ENCODE assay signal across 34 cellular contexts in genomic region chr11:112856133-112856532, GRCh38.
"Had no signal": no experiment of that assay in that cellular context is flagged by ENCODE, and none has a peak within 500 bp of the region (broad histone marks: within the 10 kb centered on the region; RNA-seq: fewer than 3 reads in every experiment).

No MANE protein-coding gene starts in this region.

- ATAC-seq: activated CD4-positive, alpha-beta T cell treated with anti-CD3 and anti-CD28 coated beads for 36 hours; activated CD4-positive, CD25-positive, alpha-beta regulatory T cell treated with anti-CD3 and anti-CD28 coated beads, Interleukin-2, amount 50 U/mL, for 24 hours; activated CD8-positive, alpha-beta memory T cell treated with anti-CD3 and anti-CD28 coated beads, Interleukin-2, amount 10 ng/mL, durations not matched to agents 7 days and 5 days; activated CD8-positive, alpha-beta T cell treated with anti-CD3 and anti-CD28 coated beads, Interleukin-2, amount 10 ng/mL, durations not matched to agents 7 days and 5 days; activated naive CD8-positive, alpha-beta T cell treated with anti-CD3 and anti-CD28 coated beads, Interleukin-2, amount 50 U/mL, for 24 hours; body of pancreas; T-cell; T-helper 17 cell; WTC11 had no signal

- H3K9me3 ChIP-seq: ascending aorta, body of pancreas had no signal

- DNase-seq: activated CD4-positive, alpha-beta memory T cell treated with anti-CD3 and anti-CD28 coated beads, Interleukin-2, amount 10 ng/mL, durations not matched to agents 7 days and 5 days; activated CD4-positive, alpha-beta T cell treated with anti-CD3 and anti-CD28 coated beads for 1 hour; activated CD4-positive, alpha-beta T cell treated with anti-CD3 and anti-CD28 coated beads for 36 hours; activated CD4-positive, alpha-beta T cell treated with anti-CD3 and anti-CD28 coated beads for 48 hours; activated CD4-positive, alpha-beta T cell treated with anti-CD3 and anti-CD28 coated beads, Interleukin-2, amount 10 ng/mL, durations not matched to agents 7 days and 5 days; activated CD4-positive, alpha-beta T cell treated with anti-CD3 and anti-CD28 coated beads, Interleukin-2, amount 50 U/mL, for 48 hours; activated CD4-positive, CD25-positive, alpha-beta regulatory T cell; activated CD8-positive, alpha-beta memory T cell treated with anti-CD3 and anti-CD28 coated beads for 24 hours; activated CD8-positive, alpha-beta memory T cell treated with anti-CD3 and anti-CD28 coated beads, Interleukin-2, amount 10 ng/mL, durations not matched to agents 7 days and 5 days; activated CD8-positive, alpha-beta memory T cell treated with anti-CD3 and anti-CD28 coated beads, Interleukin-2, amount 50 U/mL, for 48 hours; activated CD8-positive, alpha-beta T cell treated with anti-CD3 and anti-CD28 coated beads, Interleukin-2, amount 10 ng/mL, durations not matched to agents 7 days and 5 days; activated effector memory CD4-positive, alpha-beta T cell treated with Interleukin-2 at 50 U/mL for 16 hours; activated gamma-delta T cell; activated naive CD4-positive, alpha-beta T cell treated with Interleukin-2 at 50 U/mL for 16 hours; activated naive CD8-positive, alpha-beta T cell treated with anti-CD3 and anti-CD28 coated beads, Interleukin-2, amount 10 ng/mL, durations not matched to agents 7 days and 5 days; activated naive CD8-positive, alpha-beta T cell treated with anti-CD3 and anti-CD28 coated beads, Interleukin-2, amount 50 U/mL, for 24 hours; activated T-cell treated with anti-CD3 and anti-CD28 coated beads, Interleukin-2, amount 50 U/mL, for 24 hours; activated T-cell treated with anti-CD3 and anti-CD28 coated beads, Interleukin-2, amount 50 U/mL, for 48 hours; amygdala; anterior cingulate cortex; body of pancreas; brain microvascular endothelial cell; cerebellar nuclear complex; T-cell; T-helper 17 cell; T1000; WERI-Rb-1 had no signal

- H3K27me3 ChIP-seq: ascending aorta, body of pancreas, brain microvascular endothelial cell, cardiac muscle cell had no signal

- H3K27ac ChIP-seq: ascending aorta, body of pancreas, brain microvascular endothelial cell, cardiac muscle cell, WERI-Rb-1 had no signal

- H3K36me3 Mint-ChIP-seq: activated CD8-positive, alpha-beta memory T cell treated with anti-CD3 and anti-CD28 coated beads, Interleukin-2, amount 10 ng/mL, durations not matched to agents 7 days and 5 days; activated naive CD8-positive, alpha-beta T cell; activated naive CD8-positive, alpha-beta T cell treated with anti-CD3 and anti-CD28 coated beads, Interleukin-2, amount 10 ng/mL, durations not matched to agents 7 days and 5 days; T-cell had no signal

- H3K4me1 Mint-ChIP-seq: activated CD4-positive, alpha-beta memory T cell treated with anti-CD3 and anti-CD28 coated beads, Interleukin-2, amount 10 ng/mL, durations not matched to agents 7 days and 5 days; activated CD4-positive, alpha-beta T cell treated with anti-CD3 and anti-CD28 coated beads for 36 hours; activated CD4-positive, alpha-beta T cell treated with anti-CD3 and anti-CD28 coated beads, Interleukin-2, amount 10 ng/mL, durations not matched to agents 7 days and 5 days; activated naive CD8-positive, alpha-beta T cell treated with anti-CD3 and anti-CD28 coated beads, Interleukin-2, amount 50 U/mL, for 24 hours; central memory CD8-positive, alpha-beta T cell; T-cell; T-helper 17 cell had no signal

- H3K4me3 ChIP-seq: ascending aorta, body of pancreas, cardiac muscle cell had no signal

- H3K4me1 ChIP-seq: ascending aorta, body of pancreas had no signal

- H3K36me3 ChIP-seq: ascending aorta, brain microvascular endothelial cell, cardiac muscle cell, WERI-Rb-1 had no signal

- H3K27ac Mint-ChIP-seq: activated CD4-positive, alpha-beta memory T cell treated with anti-CD3 and anti-CD28 coated beads, Interleukin-2, amount 10 ng/mL, durations not matched to agents 7 days and 5 days; activated CD4-positive, alpha-beta T cell treated with anti-CD3 and anti-CD28 coated beads for 36 hours; activated CD4-positive, alpha-beta T cell treated with anti-CD3 and anti-CD28 coated beads, Interleukin-2, amount 10 ng/mL, durations not matched to agents 7 days and 5 days; activated CD8-positive, alpha-beta memory T cell treated with anti-CD3 and anti-CD28 coated beads, Interleukin-2, amount 10 ng/mL, durations not matched to agents 7 days and 5 days; activated CD8-positive, alpha-beta T cell treated with anti-CD3 and anti-CD28 coated beads, Interleukin-2, amount 10 ng/mL, durations not matched to agents 7 days and 5 days; activated naive CD8-positive, alpha-beta T cell; activated naive CD8-positive, alpha-beta T cell treated with anti-CD3 and anti-CD28 coated beads, Interleukin-2, amount 10 ng/mL, durations not matched to agents 7 days and 5 days; activated naive CD8-positive, alpha-beta T cell treated with anti-CD3 and anti-CD28 coated beads, Interleukin-2, amount 50 U/mL, for 24 hours; activated T-cell treated with anti-CD3 and anti-CD28 coated beads, Interleukin-2, amount 50 U/mL, for 24 hours; activated T-helper 2 cell treated with anti-CD3 and anti-CD28 coated beads, Interferon-gamma antibody, Interleukin-2, Interleukin-4, amounts not matched to agents 10 μg/mL and 5 μg/mL and 100 μg/mL, durations not matched to agents 14 hours and 24 hours and 36 hours; T-cell; T-helper 17 cell; WTC11 had no signal

- H3K4me3 Mint-ChIP-seq: activated CD4-positive, alpha-beta memory T cell treated with anti-CD3 and anti-CD28 coated beads, Interleukin-2, amount 10 ng/mL, durations not matched to agents 7 days and 5 days; activated CD4-positive, alpha-beta T cell treated with anti-CD3 and anti-CD28 coated beads for 36 hours; activated CD4-positive, alpha-beta T cell treated with anti-CD3 and anti-CD28 coated beads, Interleukin-2, amount 10 ng/mL, durations not matched to agents 7 days and 5 days; activated CD8-positive, alpha-beta memory T cell treated with anti-CD3 and anti-CD28 coated beads, Interleukin-2, amount 10 ng/mL, durations not matched to agents 7 days and 5 days; activated CD8-positive, alpha-beta T cell treated with anti-CD3 and anti-CD28 coated beads, Interleukin-2, amount 10 ng/mL, durations not matched to agents 7 days and 5 days; activated naive CD8-positive, alpha-beta T cell; activated naive CD8-positive, alpha-beta T cell treated with anti-CD3 and anti-CD28 coated beads, Interleukin-2, amount 10 ng/mL, durations not matched to agents 7 days and 5 days; activated naive CD8-positive, alpha-beta T cell treated with anti-CD3 and anti-CD28 coated beads, Interleukin-2, amount 50 U/mL, for 24 hours; activated T-cell treated with anti-CD3 and anti-CD28 coated beads, Interleukin-2, amount 50 U/mL, for 24 hours; central memory CD8-positive, alpha-beta T cell; T-cell; T-helper 17 cell; WTC11 had no signal

- H3K27me3 Mint-ChIP-seq: T-helper 17 cell had no signal
